In genomic region chr7:24920702-24921679, GRCh38 we compare ENCODE assay signal across 1 cellular context.
TF ChIP-seq lines count a peak whose summit lies in the region.

No MANE protein-coding gene starts in this region.

TF ChIP-seq in HepG2, 621 proteins besides CTCF, POLR2A, EP300 and RAD21 (continued from another document):
- no peak for TF ChIP-seq PRDM15 (CRISPR knock-in tag; IDR thresholded peaks at IDR 0.05)
- no peak for TF ChIP-seq ARID5B (CRISPR knock-in tag; IDR thresholded peaks at IDR 0.05)
- no peak for TF ChIP-seq DBP (CRISPR knock-in tag; IDR thresholded peaks at IDR 0.05; ENCODE audit: not compliant biosample characterization)
- TF ChIP-seq KMT2B (CRISPR knock-in tag; IDR thresholded peaks at IDR 0.05): no peak
- TF ChIP-seq DNMT1 (CRISPR knock-in tag; IDR thresholded peaks at IDR 0.05): no peak
- TF ChIP-seq RXRB (CRISPR knock-in tag; IDR thresholded peaks at IDR 0.05; ENCODE audit: borderline replicate concordance): no peak
- TF ChIP-seq ZNF704 (CRISPR knock-in tag; IDR thresholded peaks at IDR 0.05; ENCODE audit: borderline replicate concordance): no peak
- TF ChIP-seq ZNF598 (CRISPR knock-in tag; IDR thresholded peaks at IDR 0.05; ENCODE audit: borderline replicate concordance): no peak
- TF ChIP-seq ZBTB2 (CRISPR knock-in tag; IDR thresholded peaks at IDR 0.05; ENCODE audit: low read depth): no peak
- TF ChIP-seq MAF1 (CRISPR knock-in tag; IDR thresholded peaks at IDR 0.05; ENCODE audit: borderline replicate concordance): no peak
- no peak for TF ChIP-seq ZNF749 (CRISPR knock-in tag; IDR thresholded peaks at IDR 0.05; ENCODE audit: borderline replicate concordance)
- TF ChIP-seq ZNF530 (CRISPR knock-in tag; IDR thresholded peaks at IDR 0.05; ENCODE audit: low read depth): no peak
TF ChIP-seq in HepG2: peak in this region for 0.
